10 cellular contexts compared by ENCODE assay signal in the genomic region with DNA sequence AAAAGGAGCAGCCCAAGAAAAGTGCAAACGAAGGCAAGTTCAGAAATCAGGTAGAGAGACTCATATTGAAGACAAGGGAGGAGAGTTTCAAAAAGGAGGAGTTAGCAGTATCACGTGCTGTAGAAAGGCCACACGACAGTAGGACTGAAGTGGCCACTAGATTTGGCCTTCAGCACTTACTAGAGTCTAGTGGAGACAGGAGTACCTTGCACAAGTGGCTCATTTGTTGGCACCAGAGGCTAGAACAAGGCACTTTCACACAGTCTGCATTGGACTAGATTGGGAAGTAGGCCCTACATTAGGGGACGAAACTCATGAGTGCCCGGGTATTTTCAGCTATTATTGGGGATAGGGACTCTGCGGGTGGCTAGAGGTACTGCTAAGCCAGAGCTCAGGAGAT. TPM values are rescaled to one million over a fixed set of nuclear protein-coding genes. Genes with fewer than 3 reads are reported as not detected.
DNase-seq lines count a peak whose midpoint lies in the region; ATAC-seq, FAIRE-seq and TF ChIP-seq lines count a peak whose summit lies in the region.
"Had no signal": no experiment of that assay in that cellular context is flagged by ENCODE, and none has a peak within 500 bp of the region (broad histone marks: within the 10 kb centered on the region; RNA-seq: fewer than 3 reads in every experiment).

No MANE protein-coding gene starts in this region.

- H3K36me3 Mint-ChIP-seq in activated T-cell treated with anti-CD3 and anti-CD28 coated beads, Interleukin-2, amount 50 U/mL, for 72 hours (ENCODE audit: insufficient read depth in 2 of 2) = no peaks in the 10 kb centered on the region

- H3K36me3 ChIP-seq in muscle layer of colon (ENCODE audit: insufficient read depth, low read length) = no peaks in the 10 kb centered on the region
- H3K36me3 ChIP-seq in adrenal gland (replicated peaks in 1 of 2) = no peaks in the 10 kb centered on the region
- H3K36me3 ChIP-seq: thoracic aorta had no signal

- H3K9me3 ChIP-seq in A549 (no peaks in the 10 kb centered on the region), muscle layer of colon (ENCODE audit: low read length) (no peaks in the 10 kb centered on the region), adrenal gland (replicated peaks in 1 of 3) (no peaks in the 10 kb centered on the region)
- H3K9me3 ChIP-seq: thoracic aorta had no signal

- H3K4me1 Mint-ChIP-seq in activated T-cell treated with anti-CD3 and anti-CD28 coated beads, Interleukin-2, amount 50 U/mL, for 72 hours (ENCODE audit: low read depth) = peaks cover 49% of the 10 kb centered on the region

- no peak overlapping the region for H3K4me3 ChIP-seq in A549
- H3K4me3 ChIP-seq in muscle layer of colon (ENCODE audit: low read depth in 1 of 2, low read length in 2 of 2) = peak overlapping the region in 1 of 2 donors; percentile 49
- no peak overlapping the region for H3K4me3 ChIP-seq in adrenal gland

- H3K27ac ChIP-seq in A549 = no peak overlapping the region
- peak overlapping the region; percentile 86 for H3K27ac ChIP-seq in muscle layer of colon (ENCODE audit: low read depth, low read length)
- no peak overlapping the region for H3K27ac ChIP-seq in adrenal gland

- TF ChIP-seq POLR2A in A549 (IDR thresholded peaks at IDR 0.05; ENCODE audit: low read length) = no peak
- no peak for TF ChIP-seq POLR2A in H54 (IDR thresholded peaks at IDR 0.05; ENCODE audit: low read depth, low read length)
- TF ChIP-seq POLR2A in adrenal gland (IDR thresholded peaks at IDR 0.05) = no peak

- H3K4me1 ChIP-seq in A549 = peaks cover 20% of the 10 kb centered on the region
- H3K4me1 ChIP-seq in muscle layer of colon (ENCODE audit: insufficient read depth, low read length) = peaks cover 23% of the 10 kb centered on the region
- H3K4me1 ChIP-seq in adrenal gland (replicated peaks in 1 of 2) = peaks cover 7 to 23% of the 10 kb centered on the region in 2 donors

- H3K27me3 ChIP-seq in muscle layer of colon (ENCODE audit: control insufficient read depth in 1 of 2, insufficient read depth in 2 of 2, low read length in 2 of 2) (no peaks in the 10 kb centered on the region), adrenal gland (no peaks in the 10 kb centered on the region)

- WGBS in A549 (ENCODE audit: missing lambda C conversion rate) = 96% methylated on average over 6 of the region's 6 CpGs
- 87 to 94% (median 89%) methylated on average over 6 of the region's 6 CpGs for WGBS in adrenal gland, 4 donors

- no peak for TF ChIP-seq EP300 in A549 (IDR thresholded peaks at IDR 0.05)

- DNase-seq in A549 (ENCODE audit: low read depth in 1 of 2, low spot score in 1 of 2) = no peak
- no peak for DNase-seq in H54 (ENCODE audit: insufficient read length, low spot score)
- DNase-seq in activated T-cell treated with anti-CD3 and anti-CD28 coated beads, Interleukin-2, amount 50 U/mL, for 72 hours = no peak
- no peak for DNase-seq in adrenal gland
- DNase-seq in cerebellar cortex (ENCODE audit: low spot score) = no peak
- no peak for DNase-seq in NK-92 treated with Interleukin-12 subunit alpha and Interleukin-12 subunit beta, amount 100 ng/mL, for 24 hours (lab: John Stamatoyannopoulos, UW)
- DNase-seq in NCI-H146 (lab: John Stamatoyannopoulos, UW) = no peak
- DNase-seq: DMS 273 treated with DMSO at 0.1 percent for 48 hours had no signal

- peak overlapping the region; percentile 91 for H3K4me3 Mint-ChIP-seq in activated T-cell treated with anti-CD3 and anti-CD28 coated beads, Interleukin-2, amount 50 U/mL, for 72 hours

- no peak for TF ChIP-seq CTCF in A549 (IDR thresholded peaks at IDR 0.05)
- no peak for TF ChIP-seq CTCF in adrenal gland (IDR thresholded peaks at IDR 0.05)

- intact Hi-C loops in adrenal gland (cut with DNase I) = no loop called here

- H3K9ac ChIP-seq in muscle layer of colon (ENCODE audit: low read length) = no peak overlapping the region

- peak overlapping the region; percentile 99 for H3K27ac Mint-ChIP-seq in activated T-cell treated with anti-CD3 and anti-CD28 coated beads, Interleukin-2, amount 50 U/mL, for 72 hours

- no peaks in the 10 kb centered on the region for H3K27me3 Mint-ChIP-seq in activated T-cell treated with anti-CD3 and anti-CD28 coated beads, Interleukin-2, amount 50 U/mL, for 72 hours (ENCODE audit: low read depth)

- POLR2A ChIA-PET in A549 (lab: Yijun Ruan, JAX) = interaction anchor here (0.5 kb wide), 1 partner anchor 288 kb away, joined by 7 read pairs; no protein-coding TSS in a partner anchor

- CTCF ChIA-PET in A549 (lab: Yijun Ruan, JAX) = interaction anchor here (0.8 to 1.2 kb wide), 3 partner anchors 14 to 339 kb away, joined by 4 read pairs; no protein-coding TSS in a partner anchor

- peaks cover 0 to under 1% of the 10 kb centered on the region in 2 donors for H3K9me3 Mint-ChIP-seq in activated T-cell treated with anti-CD3 and anti-CD28 coated beads, Interleukin-2, amount 50 U/mL, for 72 hours

- no peak for FAIRE-seq in A549 (lab: Jason Lieb, UNC)
- peak; percentile 33 for FAIRE-seq in H54 (lab: Jason Lieb, UNC)

- H3K4me2 ChIP-seq in A549 = peak overlapping the region; percentile 95; the same call in 1 of the 3 replicates

- TF ChIP-seq RAD21 in A549 (conservative IDR thresholded peaks at IDR 0.05 in 1 of 2, IDR thresholded peaks at IDR 0.05 in 1 of 2) = no peak

- ATAC-seq in A549 = no peak; a peak in 1 of 6 replicates
- ATAC-seq in activated T-cell treated with anti-CD3 and anti-CD28 coated beads, Interleukin-2, amount 50 U/mL, for 72 hours (replicated peaks in 1 of 2) = no peak

TF ChIP-seq in A549, 52 proteins besides CTCF, POLR2A, EP300 and RAD21:
- TF ChIP-seq MYC (IDR thresholded peaks at IDR 0.05; ENCODE audit: borderline replicate concordance, low read length) (no peak), NFE2L2 (conservative IDR thresholded peaks at IDR 0.05; ENCODE audit: low read length) (no peak), EHF (CRISPR knock-in tag; IDR thresholded peaks at IDR 0.05) (no peak), PHF8 (IDR thresholded peaks at IDR 0.05; ENCODE audit: borderline replicate concordance, low read depth) (no peak), CHD4 (IDR thresholded peaks at IDR 0.05; ENCODE audit: borderline replicate concordance) (no peak), KDM5A (IDR thresholded peaks at IDR 0.05) (no peak), HOXB5 (CRISPR knock-in tag; IDR thresholded peaks at IDR 0.05) (no peak)

RNA-seq across cellular contexts. Expression of a gene that starts 1.6 kb away (rescaled TPM):
- 29.9 and 31.0 TPM in 2 replicates for polyA plus RNA-seq in A549 (2011; rRNA removed)
- 7.6 and 9.6 TPM in 2 replicates for polyA plus RNA-seq in A549 (2012; cell fraction: cytosol; rRNA removed)
- polyA plus RNA-seq in A549 (2012; cell fraction: nucleus; rRNA removed) = 4.9 and 6.1 TPM in 2 replicates
- 7.6 to 8.4 TPM (median 7.7 TPM) in 3 replicates for polyA plus RNA-seq in A549 (2017; fragmentation: RNase III; extraction: RNeasy Plus Mini Kit Qiagen cat#74134 plus additional on column Dnase treatment)
- polyA minus RNA-seq in A549 (2011; rRNA and poly(A)+ RNA removed) = 45.8 and 54.0 TPM in 2 replicates
- 10 to 100 TPM; 29.8 to 32.7 TPM for total RNA-seq in activated T-cell treated with anti-CD3 and anti-CD28 coated beads, Interleukin-2, amount 50 U/mL, for 72 hours
- 10 to 100 TPM; 41.0 to 85.5 (median 60.7) TPM for total RNA-seq in adrenal gland
- polyA plus RNA-seq in adrenal gland = 10 to 100 TPM; 13.6 to 40.6 (median 14.6) TPM
